ENCODE assay signal across 27 cellular contexts in genomic region chr3:130288670-130289069, GRCh38. TPM values are rescaled to one million over a fixed set of nuclear protein-coding genes. Genes with fewer than 3 reads are reported as not detected.
A peak's percentile ranks its signal among the peaks of the same experiment; 100 is the strongest.
DNase-seq lines count a peak whose midpoint lies in the region; ATAC-seq, FAIRE-seq and TF ChIP-seq lines count a peak whose summit lies in the region.
"Had no signal": no experiment of that assay in that cellular context is flagged by ENCODE, and none has a peak within 500 bp of the region (broad histone marks: within the 10 kb centered on the region; RNA-seq: fewer than 3 reads in every experiment).

No MANE protein-coding gene starts in this region.

- in situ Hi-C loops in K562 (cut with MboI), result loop anchor here (5.0 kb wide), 1 partner anchor 239 kb away; no protein-coding TSS in a partner anchor

- FAIRE-seq in A549 (lab: Jason Lieb, UNC) (no peak), K562 (lab: Jason Lieb, UNC) (no peak)
- FAIRE-seq: GM12878, GM12892, GM18507 had no signal

- H3K9me3 ChIP-seq in A549, result no peaks in the 10 kb centered on the region
- no peaks in the 10 kb centered on the region for H3K9me3 ChIP-seq in K562 (replicated peaks; ENCODE audit: control insufficient read depth, insufficient read depth, low read depth, low read length)
- H3K9me3 ChIP-seq: BE2C, BLaER1 had no signal

- peak; percentile 43 for DNase-seq in NCI-H82 (lab: John Stamatoyannopoulos, UW)
- DNase-seq in NCI-H82 treated with DMSO at 0.1 percent for 48 hours (lab: John Stamatoyannopoulos, UW; ENCODE audit: unreplicated experiment), result no peak
- no peak for DNase-seq in A549 (ENCODE audit: low read depth in 1 of 2, low spot score in 1 of 2)
- DNase-seq in K562 (ENCODE audit: extremely low read depth in 1 of 4, low spot score in 3 of 4), result no peak
- DNase-seq: ACHN; BE2C; C1 segment of cervical spinal cord; CD4-positive, alpha-beta memory T cell; CD4-positive, CD25-positive, alpha-beta regulatory T cell; CD8-positive, alpha-beta memory T cell; COR-L47; DMS 273 treated with DMSO at 0.1 percent for 48 hours; DMS153; DMS53; DMS79; DND-41; EL; GDM1 had no signal

- CTCF ChIA-PET in A549 (lab: Yijun Ruan, JAX), result no interaction called here
- CTCF ChIA-PET in K562 (lab: Yijun Ruan, JAX; ENCODE audit: low intra/inter-chr PET ratio), result no interaction called here

- H3K4me1 ChIP-seq in A549, result no peaks in the 10 kb centered on the region
- H3K4me1 ChIP-seq in K562 (replicated peaks in 1 of 2; ENCODE audit: control insufficient read depth in 2 of 2, insufficient read depth in 2 of 2, low read length in 2 of 2), result no peaks in the 10 kb centered on the region; a peak in 1 of 5 replicates
- H3K4me1 ChIP-seq: BE2C, BLaER1 had no signal

- WGBS in A549 (ENCODE audit: missing lambda C conversion rate), result 0% methylated on average over 1 of the region's 1 CpG
- 100% methylated on average over 1 of the region's 1 CpG for WGBS in K562 (ENCODE audit: insufficient coverage, low coverage, missing lambda C conversion rate)

- H4K20me1 ChIP-seq in K562 (replicated peaks; ENCODE audit: control insufficient read depth, insufficient read depth, low read length), result no peaks in the 10 kb centered on the region
- H4K20me1 ChIP-seq: BLaER1 had no signal

- TF ChIP-seq CTCF in A549 (IDR thresholded peaks at IDR 0.05) (no peak), K562 (IDR thresholded peaks at IDR 0.05 in 2 of 3, conservative IDR thresholded peaks at IDR 0.05 in 1 of 3; ENCODE audit: insufficient read depth in 2 of 3, low read depth in 1 of 3, low read length in 3 of 3) (no peak)

- H3K27ac ChIP-seq in A549 (no peak overlapping the region), K562 (ENCODE audit: extremely low read depth, low read depth, low read length) (no peak overlapping the region)
- H3K27ac ChIP-seq: 22Rv1, BLaER1 had no signal

- no peaks in the 10 kb centered on the region for H3K36me3 ChIP-seq in K562 (ENCODE audit: control insufficient read depth, insufficient read depth, low read length)
- H3K36me3 ChIP-seq: BE2C, BLaER1 had no signal

- POLR2A ChIA-PET in A549 (lab: Yijun Ruan, JAX), result no interaction called here
- POLR2A ChIA-PET in K562 (lab: Yijun Ruan, JAX), result no interaction called here

- TF ChIP-seq RAD21 in A549 (conservative IDR thresholded peaks at IDR 0.05 in 1 of 2, IDR thresholded peaks at IDR 0.05 in 1 of 2) (no peak), K562 (CRISPR knock-in tag; conservative IDR thresholded peaks at IDR 0.05 in 1 of 2, IDR thresholded peaks at IDR 0.05 in 1 of 2) (no peak)

- BruUV-seq in K562 (replicated peaks; lab: Mats Ljungman, UMichigan), result no TSS peak

- ATAC-seq in A549 (no peak), K562 (no peak), GM19351 (IDR thresholded peaks at IDR 0.05; ENCODE audit: unreplicated experiment) (no peak)
- ATAC-seq: GM12878 had no signal

- H3K9ac ChIP-seq in K562 (ENCODE audit: insufficient read depth in 1 of 2, low read depth in 2 of 2, low read length in 2 of 2), result no peak overlapping the region
- H3K9ac ChIP-seq: BLaER1 had no signal

- H3K9me1 ChIP-seq in K562 (ENCODE audit: control insufficient read depth, insufficient read depth, low read length), result no peaks in the 10 kb centered on the region

- intact Hi-C loops in K562 (cut with micrococcal nuclease), result no loop called here

- TF ChIP-seq POLR2A in A549 (IDR thresholded peaks at IDR 0.05; ENCODE audit: low read length) (no peak), K562 (conservative IDR thresholded peaks at IDR 0.05) (no peak)

- H3K79me2 ChIP-seq in K562 (ENCODE audit: control insufficient read depth, insufficient read depth, low read length), result no peaks in the 10 kb centered on the region

- H3K4me2 ChIP-seq in A549 (no peak overlapping the region), K562 (ENCODE audit: insufficient read depth, low read length) (no peak overlapping the region)
- H3K4me2 ChIP-seq: BLaER1 had no signal

- no peak for TF ChIP-seq EP300 in A549 (IDR thresholded peaks at IDR 0.05)
- no peak for TF ChIP-seq EP300 in K562 (IDR thresholded peaks at IDR 0.05; ENCODE audit: low read length)

- no peaks in the 10 kb centered on the region for H3K27me3 ChIP-seq in K562 (ENCODE audit: control insufficient read depth in 2 of 2, insufficient read depth in 2 of 2, low read length in 2 of 2)
- H3K27me3 ChIP-seq: BE2C, BLaER1 had no signal

- peak overlapping the region; percentile 64 for H2AFZ ChIP-seq in K562 (ENCODE audit: low read depth, low read length)

- H3K4me3 ChIP-seq in A549 (no peak overlapping the region), K562 (no peak overlapping the region)
- H3K4me3 ChIP-seq: BLaER1, GM12878 had no signal

TF ChIP-seq in A549, 52 proteins besides CTCF, POLR2A, EP300 and RAD21:
- peak; percentile 23 for TF ChIP-seq MAFK (IDR thresholded peaks at IDR 0.05; ENCODE audit: partially characterized antibody)
- no peak for TF ChIP-seq HEYL (CRISPR knock-in tag; IDR thresholded peaks at IDR 0.05)

TF ChIP-seq in K562, 482 proteins besides CTCF, POLR2A, EP300 and RAD21 (continues in another document):
- TF ChIP-seq PML (IDR thresholded peaks at IDR 0.05; ENCODE audit: low read length), result no peak
- no peak for TF ChIP-seq ZNF699 (CRISPR knock-in tag; IDR thresholded peaks at IDR 0.05; ENCODE audit: insufficient replicate concordance)
- no peak for TF ChIP-seq NUFIP1 (IDR thresholded peaks at IDR 0.05; ENCODE audit: partially characterized antibody)
- no peak for TF ChIP-seq CHCHD3 (CRISPR knock-in tag; IDR thresholded peaks at IDR 0.05)
- TF ChIP-seq C11orf30 (IDR thresholded peaks at IDR 0.05; ENCODE audit: low read depth), result peak; percentile 59
- no peak for TF ChIP-seq NCOR1 (IDR thresholded peaks at IDR 0.05)
- TF ChIP-seq MAFG (tag; conservative IDR thresholded peaks at IDR 0.05), result peak; percentile 43; the same call in 1 of the 2 replicates
- no peak for TF ChIP-seq SIX5 (IDR thresholded peaks at IDR 0.05; ENCODE audit: borderline replicate concordance in 1 of 2, insufficient read depth in 1 of 2, low read depth in 1 of 2, low read length in 2 of 2)
- TF ChIP-seq SRF (CRISPR knock-in tag; IDR thresholded peaks at IDR 0.05), result no peak
- no peak for TF ChIP-seq TCFL5 (CRISPR knock-in tag; conservative IDR thresholded peaks at IDR 0.05)
- TF ChIP-seq ZNF316 (IDR thresholded peaks at IDR 0.05), result peak; percentile 80
- TF ChIP-seq ILF3 (IDR thresholded peaks at IDR 0.05; ENCODE audit: borderline replicate concordance), result no peak
- TF ChIP-seq ZC3H4 (CRISPR knock-in tag; IDR thresholded peaks at IDR 0.05; ENCODE audit: borderline replicate concordance), result no peak
- peak; percentile 16; the same call in 1 of the 2 replicates for TF ChIP-seq MAFF (IDR thresholded peaks at IDR 0.05; ENCODE audit: low read length)
- TF ChIP-seq CBX5 (IDR thresholded peaks at IDR 0.05; ENCODE audit: borderline replicate concordance, low read depth), result no peak
- no peak for TF ChIP-seq TAL1 (IDR thresholded peaks at IDR 0.05)
- TF ChIP-seq YY1 (IDR thresholded peaks at IDR 0.05; ENCODE audit: borderline replicate concordance in 1 of 3, control insufficient read depth in 1 of 3, extremely low read depth in 1 of 3, insufficient read depth in 3 of 3, insufficient read length in 1 of 3, insufficient replicate concordance in 2 of 3, low read depth in 1 of 3, low read length in 2 of 3), result peak in 1 of 3 experiments; percentile 46

RNA-seq across cellular contexts. Expression of gene COL6A5, which starts 56.8 kb away (rescaled TPM):
- polyA plus RNA-seq in A549 (2011; rRNA removed), result not detected in 2 replicates
- not detected in 2 replicates for polyA plus RNA-seq in A549 (2012; cell fraction: cytosol; rRNA removed)
- not detected in 2 replicates for polyA plus RNA-seq in A549 (2012; cell fraction: nucleus; rRNA removed)
- polyA plus RNA-seq in A549 (2017; fragmentation: RNase III; extraction: RNeasy Plus Mini Kit Qiagen cat#74134 plus additional on column Dnase treatment), result not detected in 3 replicates
- polyA minus RNA-seq in A549 (2011; rRNA and poly(A)+ RNA removed), result not detected in 2 replicates
- 14.8 and 40.0 TPM in 2 replicates for total RNA-seq in K562 (2011; cell fraction: chromatin; rRNA removed; ENCODE audit: low replicate concordance)
- 7.8 and 10.9 TPM in 2 replicates for total RNA-seq in K562 (2011; cell fraction: nucleolus; rRNA removed)
- 12.6 and 15.3 TPM in 2 replicates for total RNA-seq in K562 (2011; cell fraction: nucleoplasm; rRNA removed)
- 4.9 and 5.2 TPM in 2 replicates for total RNA-seq in K562 (2014; rRNA removed)
- total RNA-seq in K562 (2014; rRNA removed; fragmentation: Illumina TruSeq; extraction: Trizol), result 8.9 and 9.0 TPM in 2 replicates
- total RNA-seq in K562 (2015; rRNA removed; fragmentation: Illumina TruSeq; extraction: Trizol), result 9.6 and 9.8 TPM in 2 replicates
- 4.9 and 5.6 TPM in 2 replicates for total RNA-seq in K562 (2021)
- 5.0 and 9.1 TPM in 2 replicates for polyA plus RNA-seq in K562 (2011; rRNA removed)
- polyA plus RNA-seq in K562 (2011; cell fraction: cytosol; rRNA removed), result 1.9 and 2.1 TPM in 2 replicates
- polyA plus RNA-seq in K562 (2011; cell fraction: nucleus; rRNA removed), result 13.9 and 18.1 TPM in 2 replicates
- 3.6 and 3.9 TPM in 2 replicates for polyA plus RNA-seq in K562 (2012)
- 7.0 and 9.7 TPM in 2 replicates for polyA plus RNA-seq in K562 (2014; fragmentation: Illumina TruSeq; extraction: Trizol)
- polyA plus RNA-seq in K562 (2014; fragmentation: Nextera tagmentation; extraction: Ambion mirVana), result 1 to 10 TPM; 1.5 to 2.3 TPM
- 5.4 and 6.0 TPM in 2 replicates for polyA plus RNA-seq in K562 (2014; rRNA removed)
- polyA minus RNA-seq in K562 (2011; rRNA and poly(A)+ RNA removed), result 10.0 and 14.7 TPM in 2 replicates
- 1.7 and 3.6 TPM in 2 replicates for polyA minus RNA-seq in K562 (2011; cell fraction: cytosol; rRNA and poly(A)+ RNA removed)
- 13.2 and 15.4 TPM in 2 replicates for polyA minus RNA-seq in K562 (2011; cell fraction: nucleus; rRNA and poly(A)+ RNA removed)
- total RNA-seq: CD4-positive, alpha-beta memory T cell; CD4-positive, CD25-positive, alpha-beta regulatory T cell; CD8-positive, alpha-beta memory T cell; G401 had no signal
- polyA plus RNA-seq: AG04450; CD14-positive monocyte; CD4-positive, alpha-beta memory T cell; CD4-positive, CD25-positive, alpha-beta regulatory T cell; CD8-positive, alpha-beta memory T cell had no signal
